Comparison of ENCODE assay signal across 21 cellular contexts in the genomic region with DNA sequence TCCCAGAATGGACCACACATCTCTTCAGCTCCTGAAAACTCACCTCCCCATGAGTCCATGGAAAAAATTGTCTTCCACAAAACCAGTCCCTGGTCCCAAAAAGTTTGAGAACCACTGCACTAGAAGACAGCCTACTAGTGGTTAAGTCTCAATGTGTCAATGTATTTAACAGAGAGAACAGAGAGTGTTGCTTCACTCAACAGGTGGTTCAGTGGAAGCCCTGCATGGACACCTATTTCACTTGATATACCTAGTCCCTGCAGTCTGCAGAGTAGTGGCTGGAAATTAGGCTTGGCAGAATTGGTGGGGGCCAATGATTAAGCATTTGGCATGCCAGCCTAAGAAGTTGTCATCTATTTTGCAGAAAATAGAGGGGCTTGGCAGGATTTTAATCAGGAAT. TPM values are rescaled to one million over a fixed set of nuclear protein-coding genes. Genes with fewer than 3 reads are reported as not detected.
DNase-seq lines count a peak whose midpoint lies in the region; ATAC-seq, FAIRE-seq and TF ChIP-seq lines count a peak whose summit lies in the region.
"Had no signal": no experiment of that assay in that cellular context is flagged by ENCODE, and none has a peak within 500 bp of the region (broad histone marks: within the 10 kb centered on the region; RNA-seq: fewer than 3 reads in every experiment).

No MANE protein-coding gene starts in this region.

- H3K4me3 ChIP-seq in BLaER1 treated with 17β-estradiol and CSF1 and Interleukin-3, amounts not matched to agents 10 nM and 100 nM, result no peak overlapping the region
- no peak overlapping the region for H3K4me3 ChIP-seq in HEK293 (ENCODE audit: low read depth, low read length)
- H3K4me3 ChIP-seq: MG63 had no signal

- H3K36me3 Mint-ChIP-seq in activated CD8-positive, alpha-beta T cell treated with anti-CD3 and anti-CD28 coated beads for 36 hours (ENCODE audit: low read depth), result peaks cover 66% of the 10 kb centered on the region
- peaks cover 65% of the 10 kb centered on the region for H3K36me3 Mint-ChIP-seq in activated CD8-positive, alpha-beta T cell treated with anti-CD3 and anti-CD28 coated beads, Interleukin-2, amount 10 ng/mL, durations not matched to agents 7 days and 5 days (ENCODE audit: low read depth)
- peaks cover 38% of the 10 kb centered on the region for H3K36me3 Mint-ChIP-seq in central memory CD8-positive, alpha-beta T cell (ENCODE audit: insufficient read depth)
- no peaks in the 10 kb centered on the region for H3K36me3 Mint-ChIP-seq in Calu3 (ENCODE audit: insufficient read depth, unreplicated experiment)

- peak overlapping the region; percentile 60 for H3K27ac Mint-ChIP-seq in activated CD8-positive, alpha-beta T cell treated with anti-CD3 and anti-CD28 coated beads for 36 hours
- H3K27ac Mint-ChIP-seq in activated CD8-positive, alpha-beta T cell treated with anti-CD3 and anti-CD28 coated beads, Interleukin-2, amount 10 ng/mL, durations not matched to agents 7 days and 5 days, result no peak overlapping the region
- H3K27ac Mint-ChIP-seq in central memory CD8-positive, alpha-beta T cell (ENCODE audit: low read depth), result peak overlapping the region; percentile 27
- no peak overlapping the region for H3K27ac Mint-ChIP-seq in Calu3 (ENCODE audit: unreplicated experiment)

- no peaks in the 10 kb centered on the region for H3K9me3 ChIP-seq in BLaER1 treated with 17β-estradiol and CSF1 and Interleukin-3, amounts not matched to agents 10 nM and 100 nM (replicated peaks in 1 of 11)
- no peaks in the 10 kb centered on the region for H3K9me3 ChIP-seq in HEK293 (ENCODE audit: control insufficient read depth, insufficient read depth, low read depth, low read length)
- H3K9me3 ChIP-seq: Caco-2, MG63 had no signal

- H3K9ac ChIP-seq in BLaER1 treated with 17β-estradiol and CSF1 and Interleukin-3, amounts not matched to agents 10 nM and 100 nM, result peak overlapping the region in 3 of 11 experiments; percentile 1 to 43 (median 22); a peak in 3 of 22 replicates

- peaks cover 0 to 70% (median 51%) of the 10 kb centered on the region in 11 experiments; a peak in 18 of 22 replicates for H3K36me3 ChIP-seq in BLaER1 treated with 17β-estradiol and CSF1 and Interleukin-3, amounts not matched to agents 10 nM and 100 nM
- H3K36me3 ChIP-seq in HEK293 (ENCODE audit: control insufficient read depth in 2 of 2, insufficient read depth in 1 of 2, low read length in 2 of 2), result no peaks in the 10 kb centered on the region
- H3K36me3 ChIP-seq: MG63 had no signal

- no peak for ATAC-seq in activated CD8-positive, alpha-beta T cell treated with anti-CD3 and anti-CD28 coated beads for 36 hours
- no peak for ATAC-seq in activated CD8-positive, alpha-beta T cell treated with anti-CD3 and anti-CD28 coated beads, Interleukin-2, amount 10 ng/mL, durations not matched to agents 7 days and 5 days
- no peak for ATAC-seq in central memory CD8-positive, alpha-beta T cell (replicated peaks; ENCODE audit: extremely low read depth, poor library complexity, severe bottlenecking)
- ATAC-seq: Panc1 had no signal

- DNase-seq in activated CD8-positive, alpha-beta T cell treated with anti-CD3 and anti-CD28 coated beads for 36 hours, result no peak
- DNase-seq in activated CD8-positive, alpha-beta T cell treated with anti-CD3 and anti-CD28 coated beads, Interleukin-2, amount 10 ng/mL, durations not matched to agents 7 days and 5 days, result no peak
- no peak for DNase-seq in central memory CD8-positive, alpha-beta T cell (ENCODE audit: low spot score in 2 of 2)
- DNase-seq in GOT3 (lab: John Stamatoyannopoulos, UW) (no peak), frontal cortex (ENCODE audit: low spot score in 2 of 2) (no peak), Calu3 (no peak)
- DNase-seq: Caco-2, DMS53, H7, Karpas-422, MG63, NCI-H1092, NCI-H146, NCI-H2081, NCI-H510A, NCI-H774 had no signal

- POLR2A ChIA-PET in activated CD8-positive, alpha-beta T cell treated with anti-CD3 and anti-CD28 coated beads for 36 hours (lab: Charles Lee), result interaction anchor here (1.1 to 5.6 kb wide), 6 partner anchors 9 to 24 kb away, joined by 5 to 34 read pairs (median 10); no protein-coding TSS in a partner anchor
- POLR2A ChIA-PET in activated CD8-positive, alpha-beta T cell treated with anti-CD3 and anti-CD28 coated beads, Interleukin-2, amount 10 ng/mL, durations not matched to agents 7 days and 5 days (lab: Charles Lee), result interaction anchor here (1.2 to 1.7 kb wide), 4 partner anchors 10 to 26 kb away, joined by 4 to 6 read pairs (median 4); no protein-coding TSS in a partner anchor
- POLR2A ChIA-PET in HEK293 (lab: Yijun Ruan, JAX), result no interaction called here

- H3K4me1 Mint-ChIP-seq in activated CD8-positive, alpha-beta T cell treated with anti-CD3 and anti-CD28 coated beads for 36 hours (ENCODE audit: low read depth), result peaks cover 86% of the 10 kb centered on the region
- peaks cover 78% of the 10 kb centered on the region for H3K4me1 Mint-ChIP-seq in activated CD8-positive, alpha-beta T cell treated with anti-CD3 and anti-CD28 coated beads, Interleukin-2, amount 10 ng/mL, durations not matched to agents 7 days and 5 days (ENCODE audit: low read depth)
- H3K4me1 Mint-ChIP-seq in central memory CD8-positive, alpha-beta T cell, result peaks cover 83% of the 10 kb centered on the region
- no peaks in the 10 kb centered on the region for H3K4me1 Mint-ChIP-seq in Calu3 (ENCODE audit: low read depth, unreplicated experiment)

- H3K4me3 Mint-ChIP-seq in activated CD8-positive, alpha-beta T cell treated with anti-CD3 and anti-CD28 coated beads for 36 hours, result no peak overlapping the region
- no peak overlapping the region for H3K4me3 Mint-ChIP-seq in activated CD8-positive, alpha-beta T cell treated with anti-CD3 and anti-CD28 coated beads, Interleukin-2, amount 10 ng/mL, durations not matched to agents 7 days and 5 days
- no peak overlapping the region for H3K4me3 Mint-ChIP-seq in central memory CD8-positive, alpha-beta T cell
- H3K4me3 Mint-ChIP-seq in Calu3 (ENCODE audit: low read depth, unreplicated experiment), result no peak overlapping the region

- no peak for FAIRE-seq in frontal cortex (lab: Jason Lieb, UNC)
- FAIRE-seq: GM19239 had no signal

- peak overlapping the region in 9 of 11 experiments; percentile 77 to 99 (median 95); a peak in 14 of 22 replicates for H3K27ac ChIP-seq in BLaER1 treated with 17β-estradiol and CSF1 and Interleukin-3, amounts not matched to agents 10 nM and 100 nM
- no peak overlapping the region for H3K27ac ChIP-seq in HEK293 (ENCODE audit: extremely low read depth, low read depth, low read length)

- H3K27me3 Mint-ChIP-seq in activated CD8-positive, alpha-beta T cell treated with anti-CD3 and anti-CD28 coated beads for 36 hours, result no peaks in the 10 kb centered on the region
- H3K27me3 Mint-ChIP-seq in activated CD8-positive, alpha-beta T cell treated with anti-CD3 and anti-CD28 coated beads, Interleukin-2, amount 10 ng/mL, durations not matched to agents 7 days and 5 days (ENCODE audit: low read depth), result no peaks in the 10 kb centered on the region
- no peaks in the 10 kb centered on the region for H3K27me3 Mint-ChIP-seq in central memory CD8-positive, alpha-beta T cell
- no peaks in the 10 kb centered on the region for H3K27me3 Mint-ChIP-seq in Calu3 (ENCODE audit: unreplicated experiment)

- TF ChIP-seq CTCF in activated CD8-positive, alpha-beta T cell treated with anti-CD3 and anti-CD28 coated beads for 36 hours (IDR thresholded peaks at IDR 0.05), result no peak
- TF ChIP-seq CTCF in HEK293 (tag by site-specific recombination; IDR thresholded peaks at IDR 0.05), result no peak
- no peak for TF ChIP-seq CTCF in Calu3 (IDR thresholded peaks at IDR 0.05; ENCODE audit: unreplicated experiment)

- H3K27me3 ChIP-seq in BLaER1 treated with 17β-estradiol and CSF1 and Interleukin-3, amounts not matched to agents 10 nM and 100 nM, result no peaks in the 10 kb centered on the region
- H3K27me3 ChIP-seq: MG63 had no signal

- peak overlapping the region; percentile 58 to 97 (median 89) for H3K4me2 ChIP-seq in BLaER1 treated with 17β-estradiol and CSF1 and Interleukin-3, amounts not matched to agents 10 nM and 100 nM

- H3K4me1 ChIP-seq in BLaER1 treated with 17β-estradiol and CSF1 and Interleukin-3, amounts not matched to agents 10 nM and 100 nM, result peaks cover 92 to 100% (median 97%) of the 10 kb centered on the region in 10 experiments
- no peaks in the 10 kb centered on the region for H3K4me1 ChIP-seq in HEK293 (ENCODE audit: control insufficient read depth, insufficient read depth, low read length)
- H3K4me1 ChIP-seq: Caco-2 had no signal

- intact Hi-C loops in activated CD8-positive, alpha-beta T cell treated with anti-CD3 and anti-CD28 coated beads for 36 hours (cut with micrococcal nuclease), result no loop called here
- intact Hi-C loops in Calu3 (cut with micrococcal nuclease; ENCODE audit: unreplicated experiment), result no loop called here

- CTCF ChIA-PET in activated CD8-positive, alpha-beta T cell treated with anti-CD3 and anti-CD28 coated beads for 36 hours (lab: Charles Lee), result interaction anchor here (0.7 to 1.9 kb wide), 7 partner anchors 15 to 85 kb away, joined by 3 to 9 read pairs (median 5); no protein-coding TSS in a partner anchor
- CTCF ChIA-PET in activated CD8-positive, alpha-beta T cell treated with anti-CD3 and anti-CD28 coated beads, Interleukin-2, amount 10 ng/mL, durations not matched to agents 7 days and 5 days (lab: Charles Lee), result interaction anchor here (1.0 to 4.0 kb wide), 7 partner anchors 11 to 99 kb away, joined by 3 to 15 read pairs (median 6); a partner anchor contains a TSS
- CTCF ChIA-PET in HEK293 (lab: Yijun Ruan, JAX), result interaction anchor here (0.6 to 0.7 kb wide), 2 partner anchors 98 to 649 kb away, joined by 3 read pairs; a partner anchor contains a TSS
- CTCF ChIA-PET in Calu3 (lab: Charles Lee), result no interaction called here

- H3K9me3 Mint-ChIP-seq in activated CD8-positive, alpha-beta T cell treated with anti-CD3 and anti-CD28 coated beads for 36 hours, result peaks cover 5% of the 10 kb centered on the region
- no peaks in the 10 kb centered on the region for H3K9me3 Mint-ChIP-seq in activated CD8-positive, alpha-beta T cell treated with anti-CD3 and anti-CD28 coated beads, Interleukin-2, amount 10 ng/mL, durations not matched to agents 7 days and 5 days (ENCODE audit: insufficient read depth)
- H3K9me3 Mint-ChIP-seq in central memory CD8-positive, alpha-beta T cell, result peaks cover 17% of the 10 kb centered on the region
- H3K9me3 Mint-ChIP-seq in Calu3 (ENCODE audit: low read depth, unreplicated experiment), result peaks cover 10% of the 10 kb centered on the region

- peaks cover 0 to 14% (median 0%) of the 10 kb centered on the region in 11 experiments; a peak in 3 of 22 replicates for H4K20me1 ChIP-seq in BLaER1 treated with 17β-estradiol and CSF1 and Interleukin-3, amounts not matched to agents 10 nM and 100 nM

- no TSS peak for BruUV-seq in Calu3 (replicated peaks; lab: Mats Ljungman, UMichigan)

RNA-seq across cellular contexts. Expression of a gene that starts 23.0 kb away (rescaled TPM):
- 100 to 1,000 TPM; 136 to 142 TPM for total RNA-seq in activated CD8-positive, alpha-beta T cell treated with anti-CD3 and anti-CD28 coated beads for 36 hours
- 10 to 100 TPM; 45.4 to 48.4 TPM for total RNA-seq in activated CD8-positive, alpha-beta T cell treated with anti-CD3 and anti-CD28 coated beads, Interleukin-2, amount 10 ng/mL, durations not matched to agents 7 days and 5 days
- total RNA-seq in frontal cortex (0.41 TPM), Calu3 (2022) (0.19 and 0.20 TPM in 2 replicates)
- total RNA-seq: Caco-2, H7, HT-29 had no signal

RNA-seq across cellular contexts. Expression of a gene that starts 58.8 kb away (rescaled TPM):
- under 1 TPM; 0.43 to 0.56 TPM for total RNA-seq in activated CD8-positive, alpha-beta T cell treated with anti-CD3 and anti-CD28 coated beads for 36 hours
- total RNA-seq in activated CD8-positive, alpha-beta T cell treated with anti-CD3 and anti-CD28 coated beads, Interleukin-2, amount 10 ng/mL, durations not matched to agents 7 days and 5 days, result not detected
- total RNA-seq in frontal cortex (not detected), Calu3 (2022) (not detected in 2 replicates)
- total RNA-seq: Caco-2, H7, HT-29 had no signal

Comparison
In these comparisons a context has a peak if more than half of its experiments do, and no peak if none do; other contexts are left out.
1. H3K27ac Mint-ChIP-seq: peak in activated CD8-positive, alpha-beta T cell treated with anti-CD3 and anti-CD28 coated beads for 36 hours (single experiment) and central memory CD8-positive, alpha-beta T cell (single experiment); none in activated CD8-positive, alpha-beta T cell treated with anti-CD3 and anti-CD28 coated beads, Interleukin-2, amount 10 ng/mL, durations not matched to agents 7 days and 5 days (single experiment) and Calu3 (single experiment).
2. RNA of a gene that starts 23.0 kb away (total RNA-seq): 136 to 142 TPM in activated CD8-positive, alpha-beta T cell treated with anti-CD3 and anti-CD28 coated beads for 36 hours and 45.4 to 48.4 TPM in activated CD8-positive, alpha-beta T cell treated with anti-CD3 and anti-CD28 coated beads, Interleukin-2, amount 10 ng/mL, durations not matched to agents 7 days and 5 days; 0.41 TPM in frontal cortex (single experiment) and 0.19 to 0.20 TPM in Calu3; every median in the first group is over 10 times any median in the second.